Comparison of ENCODE assay signal across 22 cellular contexts in the genomic region with DNA sequence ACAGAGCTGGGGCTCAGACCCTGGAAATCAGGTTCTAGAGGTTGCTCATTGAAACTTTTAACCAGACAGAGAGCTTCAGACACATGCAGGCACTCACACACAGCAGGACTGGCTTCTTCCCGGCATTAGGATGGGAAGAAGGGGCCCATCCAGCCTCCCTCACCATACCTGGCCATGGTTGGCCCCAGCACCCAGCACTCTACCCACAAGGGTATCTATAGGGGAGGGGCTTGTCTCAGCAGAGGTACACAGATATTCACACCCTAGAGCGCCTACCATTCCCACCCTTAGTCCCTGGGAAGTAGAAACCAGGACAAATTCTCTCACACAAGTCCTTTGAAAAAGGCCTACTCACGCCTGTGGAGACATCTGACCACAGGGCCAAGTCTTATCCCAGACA. TPM values are rescaled to one million over a fixed set of nuclear protein-coding genes. Genes with fewer than 3 reads are reported as not detected.
DNase-seq lines count a peak whose midpoint lies in the region; ATAC-seq and TF ChIP-seq lines count a peak whose summit lies in the region.
"Had no signal": no experiment of that assay in that cellular context is flagged by ENCODE, and none has a peak within 500 bp of the region (broad histone marks: within the 10 kb centered on the region; RNA-seq: fewer than 3 reads in every experiment).

No MANE protein-coding gene starts in this region.

- POLR2A ChIA-PET in MCF 10A (lab: Yijun Ruan, JAX): no interaction called here

- no peaks in the 10 kb centered on the region for H3K36me3 Mint-ChIP-seq in MCF 10A (ENCODE audit: insufficient read depth, unreplicated experiment)

- CTCF ChIA-PET in MCF 10A (lab: Yijun Ruan, JAX): interaction anchor here (0.7 kb wide), 1 partner anchor 403 kb away, joined by 3 read pairs; no protein-coding TSS in a partner anchor

- H3K4me1 Mint-ChIP-seq in MCF 10A (ENCODE audit: insufficient read depth, unreplicated experiment): no peaks in the 10 kb centered on the region
- H3K4me1 Mint-ChIP-seq: activated CD4-positive, alpha-beta T cell treated with anti-CD3 and anti-CD28 coated beads, Interleukin-2, amount 10 ng/mL, durations not matched to agents 24 days and 14 days had no signal

- peaks cover 0 to 10% of the 10 kb centered on the region in 2 donors for H3K4me1 ChIP-seq in breast epithelium
- H3K4me1 ChIP-seq in esophagus squamous epithelium: peaks cover 19 to 55% (median 32%) of the 10 kb centered on the region in 3 donors
- H3K4me1 ChIP-seq in prostate gland (replicated peaks): no peaks in the 10 kb centered on the region
- peaks cover 52% of the 10 kb centered on the region for H3K4me1 ChIP-seq in upper lobe of right lung
- no peaks in the 10 kb centered on the region for H3K4me1 ChIP-seq in BE2C

- H3K36me3 ChIP-seq in breast epithelium (no peaks in the 10 kb centered on the region), esophagus squamous epithelium (no peaks in the 10 kb centered on the region), prostate gland (no peaks in the 10 kb centered on the region), upper lobe of right lung (no peaks in the 10 kb centered on the region), BE2C (no peaks in the 10 kb centered on the region)
- H3K36me3 ChIP-seq: BLaER1 had no signal

- H3K9me3 ChIP-seq in breast epithelium (no peaks in the 10 kb centered on the region), esophagus squamous epithelium (peaks cover 0 to 8% (median 6%) of the 10 kb centered on the region in 3 donors), prostate gland (no peaks in the 10 kb centered on the region), upper lobe of right lung (no peaks in the 10 kb centered on the region), BE2C (no peaks in the 10 kb centered on the region)

- no peak for ATAC-seq in upper lobe of right lung
- ATAC-seq: naive thymus-derived CD4-positive, alpha-beta T cell had no signal

- DNase-seq in breast epithelium (ENCODE audit: low spot score in 2 of 2) (no peak), MCF 10A (ENCODE audit: unreplicated experiment) (no peak), esophagus squamous epithelium (lab: John Stamatoyannopoulos, UW) (no peak), prostate gland (ENCODE audit: low spot score) (no peak), upper lobe of right lung (no peak), NCI-H446 treated with DMSO at 0.1 percent for 48 hours (lab: John Stamatoyannopoulos, UW) (no peak), BE2C (no peak)
- DNase-seq in activated CD4-positive, alpha-beta T cell treated with anti-CD3 and anti-CD28 coated beads for 48 hours: no peak
- DNase-seq: activated CD4-positive, alpha-beta T cell treated with anti-CD3 and anti-CD28 coated beads, Interleukin-2, amount 10 ng/mL, durations not matched to agents 24 days and 14 days; Calu3; dorsolateral prefrontal cortex; erythroblast; HFFc6; naive thymus-derived CD4-positive, alpha-beta T cell; NCI-H1092; NCI-H524 treated with DMSO at 0.1 percent for 48 hours; posterior cingulate gyrus; SW 1271 had no signal

- no TSS peak for BruUV-seq in MCF 10A (replicated peaks; lab: Mats Ljungman, UMichigan)

- H3K4me3 Mint-ChIP-seq in MCF 10A (ENCODE audit: unreplicated experiment): no peak overlapping the region
- H3K4me3 Mint-ChIP-seq: activated CD4-positive, alpha-beta T cell treated with anti-CD3 and anti-CD28 coated beads, Interleukin-2, amount 10 ng/mL, durations not matched to agents 24 days and 14 days; HFFc6; naive thymus-derived CD4-positive, alpha-beta T cell had no signal

- no peak for TF ChIP-seq POLR2A in breast epithelium (IDR thresholded peaks at IDR 0.05)
- no peak for TF ChIP-seq POLR2A in esophagus squamous epithelium (IDR thresholded peaks at IDR 0.05)
- TF ChIP-seq POLR2A in prostate gland (IDR thresholded peaks at IDR 0.05): no peak

- intact Hi-C loops in breast epithelium (cut with DNase I; ENCODE audit: low total_unique reads): no loop called here
- intact Hi-C loops in MCF 10A (cut with micrococcal nuclease): no loop called here
- intact Hi-C loops in esophagus squamous epithelium (cut with DNase I): no loop called here
- intact Hi-C loops in prostate gland (cut with DNase I): no loop called here
- intact Hi-C loops in upper lobe of right lung (cut with DNase I): no loop called here

- H3K27ac ChIP-seq in breast epithelium: peak overlapping the region; percentile 64 to 78
- peak overlapping the region in 3 of 4 donors; percentile 68 to 71 (median 69) for H3K27ac ChIP-seq in esophagus squamous epithelium
- H3K27ac ChIP-seq in prostate gland: peak overlapping the region; percentile 41 to 52
- peak overlapping the region; percentile 6 for H3K27ac ChIP-seq in upper lobe of right lung
- H3K27ac ChIP-seq: 22Rv1 had no signal

- H3K27me3 ChIP-seq in breast epithelium (no peaks in the 10 kb centered on the region), esophagus squamous epithelium (no peaks in the 10 kb centered on the region), prostate gland (replicated peaks; ENCODE audit: insufficient read depth) (no peaks in the 10 kb centered on the region), upper lobe of right lung (no peaks in the 10 kb centered on the region), BE2C (peaks cover 2% of the 10 kb centered on the region; the same call in 1 of the 2 replicates)
- H3K27me3 ChIP-seq: BLaER1 had no signal

- H3K4me3 ChIP-seq in breast epithelium: no peak overlapping the region
- H3K4me3 ChIP-seq in esophagus squamous epithelium: no peak overlapping the region
- no peak overlapping the region for H3K4me3 ChIP-seq in prostate gland
- H3K4me3 ChIP-seq in upper lobe of right lung: no peak overlapping the region
- H3K4me3 ChIP-seq in BE2C (ENCODE audit: low read depth, low read length): no peak overlapping the region
- H3K4me3 ChIP-seq: BLaER1, dorsolateral prefrontal cortex had no signal

- WGBS in esophagus squamous epithelium, 2 donors: 82 to 93% methylated on average over 1 to 2 of the region's 3 CpGs
- WGBS in prostate gland: 89% methylated on average over 3 of the region's 3 CpGs

- peaks cover 3% of the 10 kb centered on the region for H3K9me3 Mint-ChIP-seq in MCF 10A (ENCODE audit: unreplicated experiment)

- no peak overlapping the region for H3K27ac Mint-ChIP-seq in MCF 10A (ENCODE audit: low read depth, unreplicated experiment)
- H3K27ac Mint-ChIP-seq: activated CD4-positive, alpha-beta T cell treated with anti-CD3 and anti-CD28 coated beads, Interleukin-2, amount 10 ng/mL, durations not matched to agents 24 days and 14 days; activated T-helper 2 cell treated with anti-CD3 and anti-CD28 coated beads, Interferon-gamma antibody, Interleukin-2, Interleukin-4, amounts not matched to agents 10 μg/mL and 5 μg/mL and 100 μg/mL, durations not matched to agents 14 hours and 24 hours and 36 hours; HFFc6; naive thymus-derived CD4-positive, alpha-beta T cell had no signal

- H3K27me3 Mint-ChIP-seq in MCF 10A (ENCODE audit: insufficient read depth, unreplicated experiment): no peaks in the 10 kb centered on the region

- TF ChIP-seq CTCF in breast epithelium (IDR thresholded peaks at IDR 0.05) (no peak), MCF 10A (IDR thresholded peaks at IDR 0.05; ENCODE audit: unreplicated experiment) (no peak), esophagus squamous epithelium (IDR thresholded peaks at IDR 0.05) (no peak), prostate gland (IDR thresholded peaks at IDR 0.05) (no peak), upper lobe of right lung (IDR thresholded peaks at IDR 0.05) (no peak), BE2C (IDR thresholded peaks at IDR 0.05; ENCODE audit: low read depth, low read length) (no peak)

RNA-seq across cellular contexts. Expression of gene CCL2, which starts 20.5 kb away (rescaled TPM):
- total RNA-seq in breast epithelium: 10 to 100 TPM in 2 of 3 donors, 1 to 10 TPM in 1; 7.4 to 64.4 (median 26.5) TPM
- 0.59 and 1.0 TPM in 2 replicates for total RNA-seq in MCF 10A (2022)
- total RNA-seq in esophagus squamous epithelium: 1 to 10 TPM; 4.0 to 7.9 (median 5.2) TPM
- 10 to 100 TPM; 30.2 to 41.8 TPM for total RNA-seq in prostate gland
- 53.3 TPM for total RNA-seq in upper lobe of right lung
- polyA plus RNA-seq in BE2C (2012; ENCODE audit: insufficient read depth, insufficient read length, low read depth): 0.80 TPM
- total RNA-seq: activated T-helper 2 cell treated with anti-CD3 and anti-CD28 coated beads, Interferon-gamma antibody, Interleukin-2, Interleukin-4, amounts not matched to agents 10 μg/mL and 5 μg/mL and 100 μg/mL, durations not matched to agents 14 hours and 24 hours and 36 hours had no signal
- polyA plus RNA-seq: naive thymus-derived CD4-positive, alpha-beta T cell had no signal

RNA-seq across cellular contexts. Expression of gene CCL7, which starts 35.4 kb away (rescaled TPM):
- not detected for total RNA-seq in breast epithelium
- not detected in 2 replicates for total RNA-seq in MCF 10A (2022)
- not detected for total RNA-seq in esophagus squamous epithelium
- total RNA-seq in prostate gland: not detected
- total RNA-seq in upper lobe of right lung: not detected
- polyA plus RNA-seq in BE2C (2012; ENCODE audit: insufficient read depth, insufficient read length, low read depth): not detected
- total RNA-seq: activated CD4-positive, alpha-beta T cell treated with anti-CD3 and anti-CD28 coated beads, Interleukin-2, amount 10 ng/mL, durations not matched to agents 24 days and 14 days; activated T-helper 2 cell treated with anti-CD3 and anti-CD28 coated beads, Interferon-gamma antibody, Interleukin-2, Interleukin-4, amounts not matched to agents 10 μg/mL and 5 μg/mL and 100 μg/mL, durations not matched to agents 14 hours and 24 hours and 36 hours; Calu3; HFFc6; liver; naive thymus-derived CD4-positive, alpha-beta T cell had no signal
- polyA plus RNA-seq: liver; naive thymus-derived CD4-positive, alpha-beta T cell had no signal

RNA-seq across cellular contexts. Expression of gene CCL11, which starts 50.9 kb away (rescaled TPM):
- total RNA-seq in breast epithelium: under 1 TPM in 1 of 3 donors, not detected in 2; 0.29 TPM
- not detected in 2 replicates for total RNA-seq in MCF 10A (2022)
- 1 to 10 TPM in 1 of 4 donors, under 1 TPM in 2, not detected in 1; 0.26 to 3.4 (median 0.95) TPM for total RNA-seq in esophagus squamous epithelium
- 1 to 10 TPM in 1 of 2 donors, not detected in 1; 1.1 TPM for total RNA-seq in prostate gland
- total RNA-seq in upper lobe of right lung: 0.98 TPM
- polyA plus RNA-seq in BE2C (2012; ENCODE audit: insufficient read depth, insufficient read length, low read depth): not detected
- total RNA-seq: activated CD4-positive, alpha-beta T cell treated with anti-CD3 and anti-CD28 coated beads, Interleukin-2, amount 10 ng/mL, durations not matched to agents 24 days and 14 days; activated T-helper 2 cell treated with anti-CD3 and anti-CD28 coated beads, Interferon-gamma antibody, Interleukin-2, Interleukin-4, amounts not matched to agents 10 μg/mL and 5 μg/mL and 100 μg/mL, durations not matched to agents 14 hours and 24 hours and 36 hours; Calu3; dorsolateral prefrontal cortex; HFFc6; liver; naive thymus-derived CD4-positive, alpha-beta T cell had no signal
- polyA plus RNA-seq: liver; naive thymus-derived CD4-positive, alpha-beta T cell had no signal

Comparison
In these comparisons a context has a peak if more than half of its experiments do, and no peak if none do; other contexts are left out.
1. H3K27ac ChIP-seq: peak in every context shown above with its lines; median percentile 71 in breast epithelium; 69 in esophagus squamous epithelium; 46 in prostate gland; 6 in upper lobe of right lung.